Comparison of ENCODE assay signal across 10 cellular contexts in genomic region chr1:19676438-19676922, GRCh38. TPM values are rescaled to one million over a fixed set of nuclear protein-coding genes. Genes with fewer than 3 reads are reported as not detected.
DNase-seq lines count a peak whose midpoint lies in the region; ATAC-seq and TF ChIP-seq lines count a peak whose summit lies in the region.
"Had no signal": no experiment of that assay in that cellular context is flagged by ENCODE, and none has a peak within 500 bp of the region (broad histone marks: within the 10 kb centered on the region; RNA-seq: fewer than 3 reads in every experiment).

No MANE protein-coding gene starts in this region.

- ATAC-seq in left colon (peak; percentile 61), HG03565 (IDR thresholded peaks at IDR 0.05; ENCODE audit: unreplicated experiment) (no peak)

- no peak for TF ChIP-seq RAD21 in Ishikawa (IDR thresholded peaks at IDR 0.05; ENCODE audit: low read depth)

- no peak for TF ChIP-seq EP300 in Ishikawa (IDR thresholded peaks at IDR 0.05; ENCODE audit: borderline replicate concordance)

- in situ Hi-C loops in brain microvascular endothelial cell (cut with HindIII; ENCODE audit: low pct_ligation_motif_present, low sequenced_read_pairs) = no loop called here

- no peak for TF ChIP-seq CTCF in brain microvascular endothelial cell (IDR thresholded peaks at IDR 0.05; ENCODE audit: low read depth, low read length, missing control alignments)

- no peaks in the 10 kb centered on the region for H3K36me3 ChIP-seq in brain microvascular endothelial cell (replicated peaks)
- H3K36me3 ChIP-seq: SJSA1 had no signal

- no peak overlapping the region for H3K27ac ChIP-seq in brain microvascular endothelial cell
- H3K27ac ChIP-seq: SJSA1 had no signal

- H3K27me3 ChIP-seq in brain microvascular endothelial cell (replicated peaks) = no peaks in the 10 kb centered on the region

- no peak overlapping the region for H3K4me3 ChIP-seq in brain microvascular endothelial cell (ENCODE audit: low read depth, low read length)
- H3K4me3 ChIP-seq: SJSA1 had no signal

- DNase-seq in CD1c-positive myeloid dendritic cell (ENCODE audit: extremely low spot score) (peak; percentile 18), brain microvascular endothelial cell (peak; percentile 48), left colon (peak in 1 of 2 donors; percentile 45), SHP77 treated with DMSO at 0.1 percent for 48 hours (lab: John Stamatoyannopoulos, UW) (no peak), OCI-M2 (lab: John Stamatoyannopoulos, UW; ENCODE audit: unreplicated experiment) (no peak), NCI-H748 (lab: John Stamatoyannopoulos, UW; ENCODE audit: unreplicated experiment) (no peak)

- intact Hi-C loops in left colon (cut with DNase I, micrococcal nuclease) = no loop called here

TF ChIP-seq in Ishikawa, 13 proteins besides CTCF, POLR2A, EP300 and RAD21:
- TF ChIP-seq USF1 (IDR thresholded peaks at IDR 0.05) (no peak), TEAD4 (IDR thresholded peaks at IDR 0.05) (0 out of 2 replicates have a peak, but pooled peaks have one; percentile 16), MAX (IDR thresholded peaks at IDR 0.05) (peak; percentile 81), EGR1 (IDR thresholded peaks at IDR 0.05) (no peak), REST (IDR thresholded peaks at IDR 0.05; ENCODE audit: low read depth) (peak; percentile 97), TCF12 (IDR thresholded peaks at IDR 0.05; ENCODE audit: low read depth) (no peak)

RNA-seq across cellular contexts. Expression of gene HTR6, which starts 11.8 kb away (rescaled TPM):
- not detected for total RNA-seq in left colon
- total RNA-seq: glomerular endothelial cell, SJSA1 had no signal

RNA-seq across cellular contexts. Expression of gene NBL1, which starts 32.4 kb away (rescaled TPM):
- 100 to 1,000 TPM; 373 to 391 TPM for total RNA-seq in left colon

Comparison
In these comparisons a context has a peak if more than half of its experiments do, and no peak if none do; other contexts are left out.
1. DNase-seq: peak in CD1c-positive myeloid dendritic cell (single experiment) and brain microvascular endothelial cell (single experiment); none in SHP77 treated with DMSO at 0.1 percent for 48 hours (single experiment), OCI-M2 (single experiment) and NCI-H748 (single experiment).